Comparison of ENCODE assay signal across 6 cellular contexts in genomic region chr1:1068374-1069060, GRCh38. TPM values are rescaled to one million over a fixed set of nuclear protein-coding genes. Genes with fewer than 3 reads are reported as not detected.
DNase-seq lines count a peak whose midpoint lies in the region; ATAC-seq and TF ChIP-seq lines count a peak whose summit lies in the region.

No MANE protein-coding gene starts in this region.

- in situ Hi-C loops in Panc1 (cut with HindIII; ENCODE audit: low pct_unique_long_range_greater_than_20kb, low sequenced_read_pairs): no loop called here

- peaks cover 0 to 18% of the 10 kb centered on the region in 2 donors for H3K27me3 Mint-ChIP-seq in effector memory CD8-positive, alpha-beta T cell

- no peaks in the 10 kb centered on the region for H3K9me3 ChIP-seq in Panc1 (ENCODE audit: control insufficient read depth, insufficient read depth, low read depth, low read length)

- no peaks in the 10 kb centered on the region for H3K36me3 ChIP-seq in Panc1 (ENCODE audit: control insufficient read depth, insufficient read depth, low read length)

- intact Hi-C loops in Panc1 (cut with micrococcal nuclease; ENCODE audit: unreplicated experiment): loop anchor here (10.0 kb wide), 1 partner anchor 54 kb away; the partner anchor contains the start of gene ISG15
- intact Hi-C loops in posterior cingulate gyrus (cut with DNase I): no loop called here

- DNase-seq in Panc1 (ENCODE audit: low read depth, low spot score): no peak
- peak; percentile 28 to 46 (median 35) for DNase-seq in effector memory CD8-positive, alpha-beta T cell
- peak; percentile 32 for DNase-seq in stimulated activated naive CD4-positive, alpha-beta T cell treated with Interleukin-2 at 50 U/mL for 16 hours (lab: John Stamatoyannopoulos, UW)
- no peak for DNase-seq in posterior cingulate gyrus

- H3K4me1 ChIP-seq in Panc1 (ENCODE audit: control insufficient read depth, insufficient read depth, low read length): peaks cover 23% of the 10 kb centered on the region

- POLR2A ChIA-PET in Panc1 (lab: Charles Lee): interaction anchor here (0.6 kb wide), 1 partner anchor 192 kb away, joined by 7 read pairs; no protein-coding TSS in a partner anchor

- no peak overlapping the region for H3K27ac ChIP-seq in Panc1 (ENCODE audit: low read length)

- peak overlapping the region; percentile 69 to 74 for H3K4me3 Mint-ChIP-seq in effector memory CD8-positive, alpha-beta T cell

- H3K4me3 ChIP-seq in Panc1 (ENCODE audit: low read depth in 2 of 2, low read length in 2 of 2): peak overlapping the region; percentile 52 to 58

- no peak for TF ChIP-seq CTCF in Panc1 (IDR thresholded peaks at IDR 0.05)

- peak; percentile 9 for ATAC-seq in GM19324 (IDR thresholded peaks at IDR 0.05; ENCODE audit: low FRiP score, unreplicated experiment)
- ATAC-seq in Panc1: peak; percentile 36
- ATAC-seq in effector memory CD8-positive, alpha-beta T cell (replicated peaks): peak; percentile 33
- ATAC-seq in HG03139 (IDR thresholded peaks at IDR 0.05; ENCODE audit: unreplicated experiment): no peak

- H3K9me3 Mint-ChIP-seq in effector memory CD8-positive, alpha-beta T cell: no peaks in the 10 kb centered on the region

- H3K27ac Mint-ChIP-seq in effector memory CD8-positive, alpha-beta T cell: peak overlapping the region in 1 of 2 donors; percentile 79

- peaks cover 11% of the 10 kb centered on the region for H3K36me3 Mint-ChIP-seq in effector memory CD8-positive, alpha-beta T cell (ENCODE audit: insufficient read depth)

- CTCF ChIA-PET in Panc1 (lab: Charles Lee): no interaction called here

- BruUV-seq in Panc1 (replicated peaks; lab: Mats Ljungman, UMichigan): no TSS peak

- no peaks in the 10 kb centered on the region for H3K27me3 ChIP-seq in Panc1 (ENCODE audit: control insufficient read depth, insufficient read depth, low read length)

- H3K4me1 Mint-ChIP-seq in effector memory CD8-positive, alpha-beta T cell (ENCODE audit: low read depth in 2 of 2): peaks cover 3 to 10% of the 10 kb centered on the region in 2 donors

RNA-seq across cellular contexts. Expression of gene RNF223, which starts 5.6 kb away (rescaled TPM):
- 0.08 TPM for total RNA-seq in Panc1 (2021; ENCODE audit: unreplicated experiment)
- not detected for polyA plus RNA-seq in Panc1 (2012; ENCODE audit: insufficient read length)

RNA-seq across cellular contexts. Expression of gene C1orf159, which starts 47.4 kb away (rescaled TPM):
- total RNA-seq in Panc1 (2021; ENCODE audit: unreplicated experiment): 28.8 TPM
- 25.8 TPM for polyA plus RNA-seq in Panc1 (2012; ENCODE audit: insufficient read length)

RNA-seq across cellular contexts. Expression of gene AGRN, which starts 48.6 kb away (rescaled TPM):
- total RNA-seq in Panc1 (2021; ENCODE audit: unreplicated experiment): 153 TPM
- polyA plus RNA-seq in Panc1 (2012; ENCODE audit: insufficient read length): 160 TPM

RNA-seq across cellular contexts. Expression of gene ISG15, which starts 55.2 kb away (rescaled TPM):
- 102 TPM for total RNA-seq in Panc1 (2021; ENCODE audit: unreplicated experiment)
- polyA plus RNA-seq in Panc1 (2012; ENCODE audit: insufficient read length): 82.4 TPM

Comparison
In these comparisons a context has a peak if more than half of its experiments do, and no peak if none do; other contexts are left out.
1. DNase-seq: peak in effector memory CD8-positive, alpha-beta T cell (3 of 3) and stimulated activated naive CD4-positive, alpha-beta T cell treated with Interleukin-2 at 50 U/mL for 16 hours (single experiment); none in Panc1 (single experiment) and posterior cingulate gyrus (0 of 10).